Comparison of ENCODE assay signal across 8 cellular contexts in the genomic region with DNA sequence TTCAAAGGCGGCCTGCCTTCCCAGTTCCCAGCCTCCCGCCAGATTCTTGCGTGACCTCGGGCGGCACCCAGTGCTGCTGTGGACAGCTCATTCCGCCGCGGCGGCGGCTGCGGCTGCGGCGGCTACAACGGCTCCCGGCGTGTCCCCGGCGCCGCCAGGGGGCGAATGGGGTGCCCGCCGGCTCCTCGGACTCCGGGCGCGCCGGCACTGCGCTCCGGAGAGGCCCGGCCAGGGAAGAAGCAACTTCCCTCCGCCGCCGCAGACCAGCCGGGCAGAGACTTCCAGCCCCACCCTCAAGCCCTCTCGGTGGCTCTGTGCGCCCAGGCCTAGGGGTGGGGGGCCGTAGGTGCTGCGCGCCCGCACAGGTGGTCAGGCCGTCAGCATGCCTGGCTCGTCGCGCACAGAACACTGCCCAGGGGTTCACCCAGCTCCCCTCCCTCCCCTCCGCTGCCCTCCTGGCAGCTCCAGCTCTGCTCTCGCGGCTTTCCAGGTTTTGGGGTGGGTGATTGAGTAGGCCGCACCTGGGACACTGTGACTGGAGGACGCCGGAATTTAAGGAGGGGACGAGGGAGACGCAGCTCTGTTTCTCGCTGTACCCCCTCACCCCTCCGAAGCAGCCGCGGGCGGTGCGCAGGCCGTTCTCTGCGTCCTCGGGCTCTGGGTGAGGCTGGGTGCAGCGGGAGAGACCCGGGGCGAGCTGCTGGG. TPM values are rescaled to one million over a fixed set of nuclear protein-coding genes. Genes with fewer than 3 reads are reported as not detected.
DNase-seq lines count a peak whose midpoint lies in the region; ATAC-seq and TF ChIP-seq lines count a peak whose summit lies in the region.

No MANE protein-coding gene starts in this region.

- intact Hi-C loops in posterior vena cava (cut with DNase I) = loop anchor here in 1 of 2 donors (5.0 kb wide), 1 partner anchor 39 kb away; no protein-coding TSS in a partner anchor

- DNase-seq in T follicular helper cell (ENCODE audit: low read depth) (peak; percentile 29), anterior cingulate cortex (lab: John Stamatoyannopoulos, UW) (peak in 38 of 58 donors; percentile 14 to 66 (median 32)), right atrium auricular region (ENCODE audit: low spot score) (peak; percentile 77), posterior vena cava (ENCODE audit: low spot score) (peak; percentile 91), ureter (ENCODE audit: low spot score) (peak; percentile 71), GF-D8 (lab: John Stamatoyannopoulos, UW) (no peak)

- no peaks in the 10 kb centered on the region for H3K27me3 ChIP-seq in right atrium auricular region

- H3K9me3 ChIP-seq in ES-I3 (ENCODE audit: control insufficient read depth, insufficient read depth, low read length) (no peaks in the 10 kb centered on the region), right atrium auricular region (no peaks in the 10 kb centered on the region)

- H3K4me1 ChIP-seq in ES-I3 (ENCODE audit: insufficient read depth, low read length) = no peaks in the 10 kb centered on the region
- peaks cover 0 to 36% of the 10 kb centered on the region in 2 donors for H3K4me1 ChIP-seq in right atrium auricular region

- ATAC-seq in HG02885 (IDR thresholded peaks at IDR 0.05; ENCODE audit: poor library complexity, unreplicated experiment) = peak; percentile 61

- H3K27ac ChIP-seq in right atrium auricular region = peak overlapping the region in 1 of 2 donors; percentile 1

- peak; percentile 81 to 89 for TF ChIP-seq CTCF in right atrium auricular region (IDR thresholded peaks at IDR 0.05)

- H3K9ac ChIP-seq in ES-I3 (ENCODE audit: low read depth, low read length) = peak overlapping the region; percentile 79

- peak overlapping the region; percentile 28 to 52 for H3K4me3 ChIP-seq in right atrium auricular region

- H3K36me3 ChIP-seq in ES-I3 (ENCODE audit: insufficient read depth, low read length) (no peaks in the 10 kb centered on the region), right atrium auricular region (no peaks in the 10 kb centered on the region)

RNA-seq across cellular contexts. Expression of gene IGIP, which starts 20.2 kb away (rescaled TPM):
- total RNA-seq in right atrium auricular region (10 to 100 TPM; 13.7 to 13.8 TPM), posterior vena cava (10 to 100 TPM; 21.3 to 26.6 TPM), ureter (15.9 TPM)

RNA-seq across cellular contexts. Expression of gene CYSTM1, which starts 29.0 kb away (rescaled TPM):
- total RNA-seq in right atrium auricular region (100 to 1,000 TPM in 1 of 2 donors, 10 to 100 TPM in 1; 89.8 to 143 TPM), posterior vena cava (10 to 100 TPM; 46.6 to 80.9 TPM), ureter (99.1 TPM)

RNA-seq across cellular contexts. Expression of gene PURA, which starts 32.1 kb away (rescaled TPM):
- total RNA-seq in right atrium auricular region (10 to 100 TPM; 23.9 to 25.1 TPM), posterior vena cava (10 to 100 TPM; 39.1 to 43.5 TPM), ureter (26.8 TPM)
